12 cellular contexts compared by ENCODE assay signal in genomic region chr19:57818378-57818777, GRCh38. TPM values are rescaled to one million over a fixed set of nuclear protein-coding genes. Genes with fewer than 3 reads are reported as not detected.
DNase-seq lines count a peak whose midpoint lies in the region; ATAC-seq, FAIRE-seq and TF ChIP-seq lines count a peak whose summit lies in the region.
"Had no signal": no experiment of that assay in that cellular context is flagged by ENCODE, and none has a peak within 500 bp of the region (broad histone marks: within the 10 kb centered on the region; RNA-seq: fewer than 3 reads in every experiment).

No MANE protein-coding gene starts in this region.

- H3K9me3 Mint-ChIP-seq in Calu3 (ENCODE audit: low read depth, unreplicated experiment) (peaks cover 2% of the 10 kb centered on the region), immature natural killer cell (no peaks in the 10 kb centered on the region)
- no peaks in the 10 kb centered on the region for H3K9me3 Mint-ChIP-seq in effector memory CD8-positive, alpha-beta T cell

- peaks cover 50% of the 10 kb centered on the region for H3K4me1 Mint-ChIP-seq in Calu3 (ENCODE audit: low read depth, unreplicated experiment)
- H3K4me1 Mint-ChIP-seq in T-helper 17 cell, result peaks cover 47% of the 10 kb centered on the region
- peaks cover 54 to 71% of the 10 kb centered on the region in 2 donors for H3K4me1 Mint-ChIP-seq in immature natural killer cell
- peaks cover 46 to 50% of the 10 kb centered on the region in 2 donors for H3K4me1 Mint-ChIP-seq in effector memory CD8-positive, alpha-beta T cell (ENCODE audit: low read depth in 2 of 2)

- ATAC-seq in A549, result no peak
- ATAC-seq in T-helper 17 cell, result no peak
- ATAC-seq in effector memory CD8-positive, alpha-beta T cell (replicated peaks), result no peak
- no peak for ATAC-seq in GM21515 (IDR thresholded peaks at IDR 0.05; ENCODE audit: unreplicated experiment)
- ATAC-seq in GM19023 (IDR thresholded peaks at IDR 0.05; ENCODE audit: unreplicated experiment), result no peak
- ATAC-seq in HG02938 (IDR thresholded peaks at IDR 0.05; ENCODE audit: unreplicated experiment), result no peak

- TF ChIP-seq RAD21 in A549 (conservative IDR thresholded peaks at IDR 0.05 in 1 of 2, IDR thresholded peaks at IDR 0.05 in 1 of 2), result no peak

- intact Hi-C loops in Calu3 (cut with micrococcal nuclease; ENCODE audit: unreplicated experiment), result loop anchor here (10.0 kb wide), 1 partner anchor 134 kb away; the partner anchor contains the start of gene ZNF551

- peak overlapping the region in 1 of 2 experiments; percentile 90; a peak in 2 of 6 replicates for H3K27ac ChIP-seq in A549
- H3K27ac ChIP-seq: parathyroid adenoma had no signal

- no peak for DNase-seq in A549 (ENCODE audit: low read depth in 1 of 2, low spot score in 1 of 2)
- no peak for DNase-seq in Calu3
- no peak for DNase-seq in T-helper 17 cell
- DNase-seq in immature natural killer cell, result no peak
- no peak for DNase-seq in effector memory CD8-positive, alpha-beta T cell
- DNase-seq: COR-L47; left ventricle myocardium inferior; NK-92 treated with Interleukin-12 subunit alpha and Interleukin-12 subunit beta, amount 100 ng/mL, for 24 hours had no signal

- H3K27me3 Mint-ChIP-seq in Calu3 (ENCODE audit: unreplicated experiment) (no peaks in the 10 kb centered on the region), T-helper 17 cell (no peaks in the 10 kb centered on the region), immature natural killer cell (ENCODE audit: low read depth in 3 of 3) (peaks cover 2 to 7% (median 3%) of the 10 kb centered on the region in 3 donors)
- H3K27me3 Mint-ChIP-seq in effector memory CD8-positive, alpha-beta T cell, result no peaks in the 10 kb centered on the region

- peak overlapping the region; percentile 91 for H3K4me3 Mint-ChIP-seq in Calu3 (ENCODE audit: low read depth, unreplicated experiment)
- peak overlapping the region; percentile 96 for H3K4me3 Mint-ChIP-seq in T-helper 17 cell
- H3K4me3 Mint-ChIP-seq in immature natural killer cell, result peak overlapping the region; percentile 75 to 97 (median 79)
- H3K4me3 Mint-ChIP-seq in effector memory CD8-positive, alpha-beta T cell, result peak overlapping the region in 1 of 2 donors; percentile 98

- H3K36me3 Mint-ChIP-seq in Calu3 (ENCODE audit: insufficient read depth, unreplicated experiment) (peaks cover 65% of the 10 kb centered on the region), T-helper 17 cell (ENCODE audit: low read depth) (no peaks in the 10 kb centered on the region), immature natural killer cell (peaks cover 0 to 5% (median 4%) of the 10 kb centered on the region in 3 donors)
- peaks cover 32% of the 10 kb centered on the region for H3K36me3 Mint-ChIP-seq in effector memory CD8-positive, alpha-beta T cell (ENCODE audit: insufficient read depth)

- H3K4me3 ChIP-seq in A549, result no peak overlapping the region; the same call in 2 of the 3 replicates

- TF ChIP-seq POLR2A in A549 (IDR thresholded peaks at IDR 0.05; ENCODE audit: low read length), result no peak

- H3K27ac Mint-ChIP-seq in Calu3 (ENCODE audit: unreplicated experiment) (no peak overlapping the region), T-helper 17 cell (peak overlapping the region; percentile 79), immature natural killer cell (peak overlapping the region in 3 of 6 donors; percentile 68 to 86 (median 77))
- H3K27ac Mint-ChIP-seq in effector memory CD8-positive, alpha-beta T cell, result no peak overlapping the region

- CTCF ChIA-PET in A549 (lab: Yijun Ruan, JAX) (interaction anchor here (1.4 kb wide), 1 partner anchor 12 kb away, joined by 3 read pairs; the partner anchor contains the start of gene ZNF587B), Calu3 (lab: Charles Lee) (interaction anchor here (0.7 to 1.6 kb wide), 4 partner anchors 32 to 429 kb away, joined by 3 to 5 read pairs (median 4); partner anchors contain the start of genes ZNF417 and ZNF548)

- no peak for TF ChIP-seq CTCF in A549 (IDR thresholded peaks at IDR 0.05)
- TF ChIP-seq CTCF in Calu3 (IDR thresholded peaks at IDR 0.05; ENCODE audit: unreplicated experiment), result no peak

- no TSS peak for BruUV-seq in Calu3 (replicated peaks; lab: Mats Ljungman, UMichigan)

- H3K4me2 ChIP-seq in A549, result peak overlapping the region; percentile 94; the same call in 2 of the 3 replicates

- no peak for TF ChIP-seq EP300 in A549 (IDR thresholded peaks at IDR 0.05)

- peaks cover 5% of the 10 kb centered on the region; the same call in 2 of the 3 replicates for H3K4me1 ChIP-seq in A549

- 92% methylated on average over 7 of the region's 7 CpGs for WGBS in A549 (ENCODE audit: missing lambda C conversion rate)

- POLR2A ChIA-PET in A549 (lab: Yijun Ruan, JAX), result interaction anchor here (1.3 to 1.6 kb wide), 4 partner anchors 31 to 725 kb away, joined by 3 to 13 read pairs (median 6); partner anchors contain the start of genes ZNF586 and ZNF587

- FAIRE-seq in A549 (lab: Jason Lieb, UNC), result peak; percentile 80

- 0 out of 3 replicates have a peak, but pooled peaks cover 10% of the 10 kb centered on the region for H3K9me3 ChIP-seq in A549
- no peaks in the 10 kb centered on the region for H3K9me3 ChIP-seq in T-helper 17 cell (ENCODE audit: control insufficient read depth, low read length, poor library complexity, severe bottlenecking)
- H3K9me3 ChIP-seq: left ventricle myocardium inferior had no signal

TF ChIP-seq in A549, 52 proteins besides CTCF, POLR2A, EP300 and RAD21:
- TF ChIP-seq, protein P1, sequence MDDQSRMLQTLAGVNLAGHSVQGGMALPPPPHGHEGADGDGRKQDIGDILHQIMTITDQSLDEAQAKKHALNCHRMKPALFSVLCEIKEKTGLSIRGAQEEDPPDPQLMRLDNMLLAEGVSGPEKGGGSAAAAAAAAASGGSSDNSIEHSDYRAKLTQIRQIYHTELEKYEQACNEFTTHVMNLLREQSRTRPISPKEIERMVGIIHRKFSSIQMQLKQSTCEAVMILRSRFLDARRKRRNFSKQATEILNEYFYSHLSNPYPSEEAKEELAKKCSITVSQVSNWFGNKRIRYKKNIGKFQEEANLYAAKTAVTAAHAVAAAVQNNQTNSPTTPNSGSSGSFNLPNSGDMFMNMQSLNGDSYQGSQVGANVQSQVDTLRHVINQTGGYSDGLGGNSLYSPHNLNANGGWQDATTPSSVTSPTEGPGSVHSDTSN (IDR thresholded peaks at IDR 0.05), result no peak
- no peak for TF ChIP-seq CEBPB (IDR thresholded peaks at IDR 0.05)
- TF ChIP-seq BHLHE40 (IDR thresholded peaks at IDR 0.05; ENCODE audit: low read depth, low read length), result no peak
- no peak for TF ChIP-seq ZSCAN20 (CRISPR knock-in tag; IDR thresholded peaks at IDR 0.05)
- TF ChIP-seq FOXS1 (CRISPR knock-in tag; IDR thresholded peaks at IDR 0.05), result no peak
- no peak for TF ChIP-seq SMC3 (IDR thresholded peaks at IDR 0.05)
- TF ChIP-seq RFX5 (IDR thresholded peaks at IDR 0.05), result no peak
- TF ChIP-seq CHD4 (IDR thresholded peaks at IDR 0.05; ENCODE audit: borderline replicate concordance), result no peak
- no peak for TF ChIP-seq POLR2AphosphoS2 (conservative IDR thresholded peaks at IDR 0.05; ENCODE audit: low read length)
- no peak for TF ChIP-seq HOXA7 (CRISPR knock-in tag; IDR thresholded peaks at IDR 0.05)
- no peak for TF ChIP-seq CBX8 (IDR thresholded peaks at IDR 0.05)
- TF ChIP-seq JUN (IDR thresholded peaks at IDR 0.05), result no peak
- no peak for TF ChIP-seq PHF8 (IDR thresholded peaks at IDR 0.05; ENCODE audit: borderline replicate concordance, low read depth)

RNA-seq across cellular contexts. Expression of gene ZNF552, which starts 3.7 kb away (rescaled TPM):
- 5.7 and 5.8 TPM in 2 replicates for polyA plus RNA-seq in A549 (2011; rRNA removed)
- polyA plus RNA-seq in A549 (2012; cell fraction: cytosol; rRNA removed), result 2.6 and 3.0 TPM in 2 replicates
- polyA plus RNA-seq in A549 (2012; cell fraction: nucleus; rRNA removed), result 5.6 and 7.6 TPM in 2 replicates
- 6.0 to 7.2 TPM (median 6.5 TPM) in 3 replicates for polyA plus RNA-seq in A549 (2017; fragmentation: RNase III; extraction: RNeasy Plus Mini Kit Qiagen cat#74134 plus additional on column Dnase treatment)
- polyA minus RNA-seq in A549 (2011; rRNA and poly(A)+ RNA removed), result 12.1 and 12.4 TPM in 2 replicates
- 24.0 and 24.8 TPM in 2 replicates for total RNA-seq in Calu3 (2022)
- total RNA-seq in T-helper 17 cell, result 10 to 100 TPM; 11.8 to 12.8 TPM
- polyA plus RNA-seq in immature natural killer cell, result 1 to 10 TPM; 4.4 to 6.7 (median 5.2) TPM

RNA-seq across cellular contexts. Expression of gene ZNF587B, which starts 11.7 kb away (rescaled TPM):
- polyA plus RNA-seq in A549 (2011; rRNA removed) (14.2 and 14.9 TPM in 2 replicates), A549 (2017; fragmentation: RNase III; extraction: RNeasy Plus Mini Kit Qiagen cat#74134 plus additional on column Dnase treatment) (13.2 to 15.8 TPM (median 14.1 TPM) in 3 replicates), immature natural killer cell (1 to 10 TPM in 2 of 3 donors, not detected in 1; 1.3 to 1.4 TPM)
- 4.0 and 4.9 TPM in 2 replicates for polyA plus RNA-seq in A549 (2012; cell fraction: cytosol; rRNA removed)
- polyA plus RNA-seq in A549 (2012; cell fraction: nucleus; rRNA removed), result 5.8 and 11.6 TPM in 2 replicates
- polyA minus RNA-seq in A549 (2011; rRNA and poly(A)+ RNA removed), result 19.8 TPM in 2 replicates
- total RNA-seq in Calu3 (2022) (31.1 and 31.6 TPM in 2 replicates), T-helper 17 cell (10 to 100 TPM; 19.0 to 23.3 TPM)

RNA-seq across cellular contexts. Expression of gene ZNF587, which starts 31.3 kb away (rescaled TPM):
- polyA plus RNA-seq in A549 (2011; rRNA removed), result 12.1 and 17.2 TPM in 2 replicates
- 3.6 and 4.6 TPM in 2 replicates for polyA plus RNA-seq in A549 (2012; cell fraction: cytosol; rRNA removed)
- polyA plus RNA-seq in A549 (2012; cell fraction: nucleus; rRNA removed), result 12.0 and 25.1 TPM in 2 replicates
- polyA plus RNA-seq in A549 (2017; fragmentation: RNase III; extraction: RNeasy Plus Mini Kit Qiagen cat#74134 plus additional on column Dnase treatment), result 10.2 to 11.2 TPM (median 10.7 TPM) in 3 replicates
- polyA minus RNA-seq in A549 (2011; rRNA and poly(A)+ RNA removed), result 23.4 and 24.0 TPM in 2 replicates
- total RNA-seq in Calu3 (2022), result 111 and 113 TPM in 2 replicates
- 10 to 100 TPM; 44.1 to 50.4 TPM for total RNA-seq in T-helper 17 cell
- polyA plus RNA-seq in immature natural killer cell, result 1 to 10 TPM in 2 of 3 donors, not detected in 1; 1.9 to 8.1 TPM

RNA-seq across cellular contexts. Expression of gene ZNF586, which starts 48.9 kb away (rescaled TPM):
- 8.1 and 8.2 TPM in 2 replicates for polyA plus RNA-seq in A549 (2011; rRNA removed)
- 4.5 and 5.5 TPM in 2 replicates for polyA plus RNA-seq in A549 (2012; cell fraction: cytosol; rRNA removed)
- polyA plus RNA-seq in A549 (2012; cell fraction: nucleus; rRNA removed), result 4.4 and 5.9 TPM in 2 replicates
- 7.1 to 8.5 TPM (median 7.3 TPM) in 3 replicates for polyA plus RNA-seq in A549 (2017; fragmentation: RNase III; extraction: RNeasy Plus Mini Kit Qiagen cat#74134 plus additional on column Dnase treatment)
- polyA minus RNA-seq in A549 (2011; rRNA and poly(A)+ RNA removed), result 7.0 and 7.5 TPM in 2 replicates
- 18.9 and 22.9 TPM in 2 replicates for total RNA-seq in Calu3 (2022)
- 10 to 100 TPM; 34.8 to 37.7 TPM for total RNA-seq in T-helper 17 cell
- 10 to 100 TPM in 2 of 3 donors, 1 to 10 TPM in 1; 8.1 to 14.6 (median 10.4) TPM for polyA plus RNA-seq in immature natural killer cell
